ENCODE assay signal across 18 cellular contexts in the genomic region with DNA sequence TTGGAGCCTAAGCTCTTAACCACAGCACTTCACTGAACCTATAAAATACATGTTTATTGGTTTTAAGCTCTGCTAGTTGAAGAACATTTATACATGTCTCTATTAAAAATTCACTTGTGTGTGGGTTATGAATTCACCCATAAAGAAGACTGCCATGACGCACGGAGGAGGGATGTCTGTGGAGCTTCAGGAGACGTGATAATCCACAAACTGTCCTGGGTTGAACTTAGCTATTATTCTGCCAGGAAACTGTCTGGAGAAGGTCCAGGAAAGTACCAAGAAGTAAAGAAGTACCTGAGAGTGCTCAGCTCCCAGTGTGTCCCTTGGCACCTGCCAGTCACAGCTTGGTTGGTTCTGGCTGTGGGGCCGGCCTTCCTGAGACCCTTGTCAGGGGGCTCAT. TPM values are rescaled to one million over a fixed set of nuclear protein-coding genes. Genes with fewer than 3 reads are reported as not detected.
DNase-seq lines count a peak whose midpoint lies in the region; ATAC-seq and TF ChIP-seq lines count a peak whose summit lies in the region.
"Had no signal": no experiment of that assay in that cellular context is flagged by ENCODE, and none has a peak within 500 bp of the region (broad histone marks: within the 10 kb centered on the region; RNA-seq: fewer than 3 reads in every experiment).

No MANE protein-coding gene starts in this region.

- 19 to 51% methylated on average over 3 of the region's 4 CpGs for WGBS in gastroesophageal sphincter (ENCODE audit: low coverage in 1 of 2), 2 donors
- 57 to 64% methylated on average over 2 to 4 of the region's 4 CpGs for WGBS in transverse colon (ENCODE audit: low coverage in 1 of 2), 2 donors
- 68 to 87% methylated on average over 4 of the region's 4 CpGs for WGBS in tibial nerve, 2 donors

- H3K27ac ChIP-seq in SK-N-MC (0 out of 2 replicates have a peak overlapping the region, but pooled peaks have one; percentile 20), gastroesophageal sphincter (peak overlapping the region; percentile 73 to 82 (median 80)), muscle layer of duodenum (ENCODE audit: low read length) (peak overlapping the region; percentile 52), transverse colon (peak overlapping the region; percentile 61 to 87 (median 77)), tibial nerve (no peak overlapping the region)

- H3K4me3 ChIP-seq in SK-N-MC (no peak overlapping the region), gastroesophageal sphincter (no peak overlapping the region), muscle layer of duodenum (ENCODE audit: low read depth in 1 of 2, low read length in 2 of 2) (peak overlapping the region in 1 of 2 donors; percentile 19), transverse colon (no peak overlapping the region), tibial nerve (no peak overlapping the region)

- H3K9me3 ChIP-seq in SK-N-MC (ENCODE audit: low read depth, low read length): no peaks in the 10 kb centered on the region
- no peaks in the 10 kb centered on the region for H3K9me3 ChIP-seq in gastroesophageal sphincter
- no peaks in the 10 kb centered on the region for H3K9me3 ChIP-seq in muscle layer of duodenum (ENCODE audit: control insufficient read depth in 1 of 2, low read length in 2 of 2)
- no peaks in the 10 kb centered on the region for H3K9me3 ChIP-seq in transverse colon
- H3K9me3 ChIP-seq in tibial nerve: peaks cover 0 to 3% (median 0%) of the 10 kb centered on the region in 4 donors

- in situ Hi-C loops in transverse colon (cut with MboI; ENCODE audit: low pct_ligation_motif_present in 1 of 4, low pct_unique_long_range_greater_than_20kb in 1 of 4, low sequenced_read_pairs in 3 of 4): no loop called here

- no peak for DNase-seq in SK-N-MC (ENCODE audit: low read depth, low spot score)
- DNase-seq in transverse colon: peak; percentile 28
- no peak for DNase-seq in D341Med (ENCODE audit: low spot score)
- DNase-seq in NCI-H1092 treated with DMSO at 0.1 percent for 48 hours (lab: John Stamatoyannopoulos, UW): no peak
- no peak for DNase-seq in tibial nerve (ENCODE audit: low spot score in 2 of 2)
- DNase-seq: activated CD4-positive, alpha-beta T cell treated with anti-CD3 and anti-CD28 coated beads for 48 hours; activated gamma-delta T cell; activated T-cell treated with anti-CD3 and anti-CD28 coated beads, Interleukin-2, amount 50 U/mL, for 24 hours; Karpas-422; midbrain; natural killer cell; NCI-H1694; NCI-H524; PC-3; stimulated activated CD4-positive, alpha-beta T cell treated with anti-CD3 and anti-CD28 coated beads, Interleukin-4, amount 100 ng/mL, for 24 hours had no signal

- peaks cover 25 to 96% (median 48%) of the 10 kb centered on the region in 3 donors for H3K4me1 ChIP-seq in gastroesophageal sphincter
- peaks cover 0 to 49% of the 10 kb centered on the region in 2 donors for H3K4me1 ChIP-seq in muscle layer of duodenum (ENCODE audit: control insufficient read depth in 1 of 2, insufficient read depth in 2 of 2, low read length in 2 of 2)
- peaks cover 0 to 37% (median 16%) of the 10 kb centered on the region in 4 donors for H3K4me1 ChIP-seq in transverse colon
- H3K4me1 ChIP-seq in tibial nerve: peaks cover 3 to 48% (median 9%) of the 10 kb centered on the region in 4 donors

- no peak overlapping the region for H3K9ac ChIP-seq in SK-N-MC (ENCODE audit: insufficient read length)

- TF ChIP-seq CTCF in gastroesophageal sphincter (IDR thresholded peaks at IDR 0.05) (no peak), transverse colon (IDR thresholded peaks at IDR 0.05) (no peak), tibial nerve (IDR thresholded peaks at IDR 0.05) (no peak)

- no peak for TF ChIP-seq POLR2A in gastroesophageal sphincter (IDR thresholded peaks at IDR 0.05)
- TF ChIP-seq POLR2A in transverse colon (IDR thresholded peaks at IDR 0.05): no peak
- no peak for TF ChIP-seq POLR2A in tibial nerve (IDR thresholded peaks at IDR 0.05)

- peaks cover 57% of the 10 kb centered on the region for H3K36me3 ChIP-seq in SK-N-MC (ENCODE audit: insufficient read depth, low read length)
- no peaks in the 10 kb centered on the region for H3K36me3 ChIP-seq in gastroesophageal sphincter
- H3K36me3 ChIP-seq in muscle layer of duodenum (ENCODE audit: control insufficient read depth in 1 of 2, insufficient read depth in 2 of 2, low read length in 2 of 2): no peaks in the 10 kb centered on the region
- H3K36me3 ChIP-seq in transverse colon: no peaks in the 10 kb centered on the region
- H3K36me3 ChIP-seq in tibial nerve: no peaks in the 10 kb centered on the region

- TF ChIP-seq EP300 in gastroesophageal sphincter (IDR thresholded peaks at IDR 0.05): peak; percentile 64
- peak; percentile 97 for TF ChIP-seq EP300 in transverse colon (IDR thresholded peaks at IDR 0.05; ENCODE audit: low read depth)
- TF ChIP-seq EP300 in tibial nerve (IDR thresholded peaks at IDR 0.05): no peak

- H3K27me3 ChIP-seq in gastroesophageal sphincter (no peaks in the 10 kb centered on the region), muscle layer of duodenum (ENCODE audit: low read depth, low read length) (no peaks in the 10 kb centered on the region), transverse colon (no peaks in the 10 kb centered on the region), tibial nerve (no peaks in the 10 kb centered on the region)

- no peak for ATAC-seq in gastroesophageal sphincter
- ATAC-seq: natural killer cell; PC-3; stimulated activated memory B cell treated with anti-CD40 and anti-IgM and Interleukin-4, amounts not matched to agents 10 μg/mL and 1 μg/mL and 100 μg/mL, for 72 hours had no signal

- intact Hi-C loops in transverse colon (cut with DNase I; ENCODE audit: low total_unique reads): loop anchor here (5.0 kb wide), 2 partner anchors 39 to 56 kb away; partner anchors contain the start of gene DDR2

RNA-seq across cellular contexts. Expression of gene DDR2, which starts 56.3 kb away (rescaled TPM):
- 100 to 1,000 TPM; 165 to 241 (median 199) TPM for total RNA-seq in gastroesophageal sphincter
- total RNA-seq in transverse colon: 10 to 100 TPM; 33.3 to 54.1 (median 42.2) TPM
- 100 to 1,000 TPM in 2 of 4 donors, 10 to 100 TPM in 2; 76.5 to 120 (median 103) TPM for total RNA-seq in tibial nerve

Comparison
In these comparisons a context has a peak if more than half of its experiments do, and no peak if none do; other contexts are left out.
1. H3K27ac ChIP-seq: peak in SK-N-MC (single experiment), gastroesophageal sphincter (4 of 4), muscle layer of duodenum (single experiment) and transverse colon (4 of 4); none in tibial nerve (0 of 4).